In the genomic region with DNA sequence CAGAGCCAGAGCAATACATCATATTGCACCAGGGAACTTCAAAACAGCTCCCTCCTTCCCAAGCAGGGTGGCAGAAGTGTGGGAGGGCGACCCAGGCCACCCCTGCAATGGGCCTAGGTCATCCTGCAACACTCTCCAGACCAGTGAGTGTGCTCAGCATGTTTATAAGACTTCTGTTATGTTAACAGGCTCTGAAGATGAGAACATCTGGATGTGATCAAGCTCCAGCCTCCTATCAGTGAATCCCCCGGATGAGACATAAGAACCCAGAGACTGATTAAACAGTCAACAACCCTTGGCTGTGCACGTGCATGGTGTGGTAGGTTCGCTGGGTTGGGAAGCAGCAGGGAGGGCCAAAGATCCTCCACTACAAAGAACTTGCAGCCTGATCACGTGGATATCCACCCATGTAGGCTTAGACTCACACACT, we compare ENCODE assay signal across 17 cellular contexts.
DNase-seq lines count a peak whose midpoint lies in the region; ATAC-seq and TF ChIP-seq lines count a peak whose summit lies in the region.
"Had no signal": no experiment of that assay in that cellular context is flagged by ENCODE, and none has a peak within 500 bp of the region (broad histone marks: within the 10 kb centered on the region; RNA-seq: fewer than 3 reads in every experiment).

No MANE protein-coding gene starts in this region.

- peaks cover 3% of the 10 kb centered on the region; the same call in 1 of the 2 replicates for H3K27me3 Mint-ChIP-seq in HFFc6 (ENCODE audit: insufficient read depth)
- no peaks in the 10 kb centered on the region for H3K27me3 Mint-ChIP-seq in dendritic cell treated with granulocyte-macrophage colony-stimulating factor and Interleukin-4, amounts not matched to agents 40 ng/mL and 50 ng/mL, for 4 days
- H3K27me3 Mint-ChIP-seq in WTC11 (ENCODE audit: low read depth): no peaks in the 10 kb centered on the region; the same call in 1 of the 2 replicates
- H3K27me3 Mint-ChIP-seq: activated CD8-positive, alpha-beta T cell treated with anti-CD3 and anti-CD28 coated beads for 36 hours; IgD-negative memory B cell; stimulated activated naive CD8-positive, alpha-beta T cell treated with anti-CD3 and anti-CD28 coated beads, Interleukin-15, Interleukin-2, amounts not matched to agents 100 ng/mL and 50 ng/mL, for 24 hours had no signal

- H3K4me3 ChIP-seq in mesodermal cell (ENCODE audit: extremely low read depth, insufficient read depth, low read length, poor library complexity, severe bottlenecking): no peak overlapping the region
- H3K4me3 ChIP-seq in MG63: no peak overlapping the region
- H3K4me3 ChIP-seq: heart left ventricle, ovary had no signal

- H3K9me3 ChIP-seq in mesodermal cell (ENCODE audit: control insufficient read depth, low read length) (no peaks in the 10 kb centered on the region), MG63 (no peaks in the 10 kb centered on the region)
- H3K9me3 ChIP-seq: heart left ventricle, ovary had no signal

- DNase-seq in HFFc6 (peak; percentile 74), NAMALWA (ENCODE audit: low spot score) (no peak), WTC11 (ENCODE audit: low spot score) (no peak), MG63 (no peak)
- no peak for DNase-seq in activated naive CD4-positive, alpha-beta T cell treated with anti-CD3 and anti-CD28 coated beads, Interleukin-2, amount 50 U/mL, for 72 hours (ENCODE audit: low spot score in 2 of 2)
- DNase-seq: activated CD8-positive, alpha-beta T cell treated with anti-CD3 and anti-CD28 coated beads for 36 hours; cortex of kidney; DMS 273 treated with DMSO at 0.1 percent for 48 hours; heart left ventricle; NCI-H187; NK-92 treated with Interleukin-12 subunit alpha and Interleukin-12 subunit beta, amount 100 ng/mL, for 24 hours; stimulated activated CD4-positive, alpha-beta T cell treated with anti-CD3 and anti-CD28 coated beads, Interleukin-4, amount 100 ng/mL, for 24 hours had no signal

- peaks cover 72% of the 10 kb centered on the region for H3K4me1 Mint-ChIP-seq in HFFc6 (ENCODE audit: low read depth)
- H3K4me1 Mint-ChIP-seq in dendritic cell treated with granulocyte-macrophage colony-stimulating factor and Interleukin-4, amounts not matched to agents 40 ng/mL and 50 ng/mL, for 4 days (ENCODE audit: low read depth): peaks cover 89% of the 10 kb centered on the region
- peaks cover 58% of the 10 kb centered on the region for H3K4me1 Mint-ChIP-seq in WTC11

- H3K36me3 ChIP-seq in mesodermal cell (ENCODE audit: control insufficient read depth, insufficient read depth, low read length) (peaks cover 4% of the 10 kb centered on the region), MG63 (no peaks in the 10 kb centered on the region)
- H3K36me3 ChIP-seq: ovary had no signal

- no peaks in the 10 kb centered on the region for H3K9me3 Mint-ChIP-seq in HFFc6
- no peaks in the 10 kb centered on the region for H3K9me3 Mint-ChIP-seq in dendritic cell treated with granulocyte-macrophage colony-stimulating factor and Interleukin-4, amounts not matched to agents 40 ng/mL and 50 ng/mL, for 4 days
- H3K9me3 Mint-ChIP-seq in activated naive CD4-positive, alpha-beta T cell treated with anti-CD3 and anti-CD28 coated beads, Interleukin-2, amount 50 U/mL, for 72 hours: no peaks in the 10 kb centered on the region
- no peaks in the 10 kb centered on the region for H3K9me3 Mint-ChIP-seq in WTC11
- H3K9me3 Mint-ChIP-seq: activated CD8-positive, alpha-beta T cell treated with anti-CD3 and anti-CD28 coated beads for 36 hours; IgD-negative memory B cell; stimulated activated naive CD8-positive, alpha-beta T cell treated with anti-CD3 and anti-CD28 coated beads, Interleukin-15, Interleukin-2, amounts not matched to agents 100 ng/mL and 50 ng/mL, for 24 hours had no signal

- POLR2A ChIA-PET in WTC11 (lab: Charles Lee): interaction anchor here (0.7 to 4.3 kb wide), 4 partner anchors 62 to 376 kb away, joined by 4 to 33 read pairs (median 12); partner anchors contain the start of gene ABCA1

- CTCF ChIA-PET in WTC11 (lab: Charles Lee): interaction anchor here (0.6 to 2.8 kb wide), 8 partner anchors 35 to 380 kb away, joined by 3 to 54 read pairs (median 8); partner anchors contain the start of genes ABCA1 and SLC44A1

- H3K4me1 ChIP-seq in mesodermal cell (ENCODE audit: control insufficient read depth, insufficient read depth, low read length, poor library complexity, severe bottlenecking): peaks cover 30% of the 10 kb centered on the region

- H3K27ac Mint-ChIP-seq in HFFc6 (peak overlapping the region; percentile 85), WTC11 (no peak overlapping the region)
- H3K27ac Mint-ChIP-seq in dendritic cell treated with granulocyte-macrophage colony-stimulating factor and Interleukin-4, amounts not matched to agents 40 ng/mL and 50 ng/mL, for 4 days: peak overlapping the region; percentile 30
- no peak overlapping the region for H3K27ac Mint-ChIP-seq in activated naive CD4-positive, alpha-beta T cell treated with anti-CD3 and anti-CD28 coated beads, Interleukin-2, amount 50 U/mL, for 72 hours
- H3K27ac Mint-ChIP-seq: activated CD8-positive, alpha-beta T cell treated with anti-CD3 and anti-CD28 coated beads for 36 hours; IgD-negative memory B cell; stimulated activated naive CD8-positive, alpha-beta T cell treated with anti-CD3 and anti-CD28 coated beads, Interleukin-15, Interleukin-2, amounts not matched to agents 100 ng/mL and 50 ng/mL, for 24 hours had no signal

- peak overlapping the region; percentile 72 for H3K27ac ChIP-seq in mesodermal cell (ENCODE audit: low read depth, low read length, severe bottlenecking)
- H3K27ac ChIP-seq: ovary had no signal

- ATAC-seq in activated naive CD4-positive, alpha-beta T cell treated with anti-CD3 and anti-CD28 coated beads, Interleukin-2, amount 50 U/mL, for 72 hours: no peak
- ATAC-seq in WTC11: no peak
- ATAC-seq: activated CD8-positive, alpha-beta T cell treated with anti-CD3 and anti-CD28 coated beads for 36 hours; heart left ventricle had no signal

- H3K36me3 Mint-ChIP-seq in HFFc6 (ENCODE audit: low read depth): no peaks in the 10 kb centered on the region
- peaks cover 48% of the 10 kb centered on the region for H3K36me3 Mint-ChIP-seq in dendritic cell treated with granulocyte-macrophage colony-stimulating factor and Interleukin-4, amounts not matched to agents 40 ng/mL and 50 ng/mL, for 4 days (ENCODE audit: low read depth)
- H3K36me3 Mint-ChIP-seq in activated naive CD4-positive, alpha-beta T cell treated with anti-CD3 and anti-CD28 coated beads, Interleukin-2, amount 50 U/mL, for 72 hours: no peaks in the 10 kb centered on the region
- no peaks in the 10 kb centered on the region for H3K36me3 Mint-ChIP-seq in WTC11

- no peaks in the 10 kb centered on the region for H3K27me3 ChIP-seq in MG63
- H3K27me3 ChIP-seq: heart left ventricle, ovary had no signal

- TF ChIP-seq CTCF in HFFc6 (IDR thresholded peaks at IDR 0.05): no peak
- no peak for TF ChIP-seq CTCF in WTC11 (IDR thresholded peaks at IDR 0.05)

- 80 to 83% methylated on average over 1 to 2 of the region's 5 CpGs for WGBS in mesodermal cell (ENCODE audit: insufficient coverage in 2 of 2), 2 experiments

- intact Hi-C loops in dendritic cell treated with granulocyte-macrophage colony-stimulating factor and Interleukin-4, amounts not matched to agents 40 ng/mL and 50 ng/mL, for 4 days (cut with micrococcal nuclease): loop anchor here (5.0 to 10.0 kb wide), 4 partner anchors 63 to 190 kb away; partner anchors contain the start of gene ABCA1

- H3K4me3 Mint-ChIP-seq in HFFc6: peak overlapping the region; percentile 13; the same call in 1 of the 2 replicates
- no peak overlapping the region for H3K4me3 Mint-ChIP-seq in dendritic cell treated with granulocyte-macrophage colony-stimulating factor and Interleukin-4, amounts not matched to agents 40 ng/mL and 50 ng/mL, for 4 days
- no peak overlapping the region for H3K4me3 Mint-ChIP-seq in WTC11
- H3K4me3 Mint-ChIP-seq: activated CD8-positive, alpha-beta T cell treated with anti-CD3 and anti-CD28 coated beads for 36 hours; IgD-negative memory B cell; stimulated activated naive CD8-positive, alpha-beta T cell treated with anti-CD3 and anti-CD28 coated beads, Interleukin-15, Interleukin-2, amounts not matched to agents 100 ng/mL and 50 ng/mL, for 24 hours had no signal

TF ChIP-seq in WTC11, 78 proteins besides CTCF, POLR2A, EP300 and RAD21 (continues in another document):
- no peak for TF ChIP-seq TP53 (CRISPR knock-in tag; IDR thresholded peaks at IDR 0.05)
- no peak for TF ChIP-seq IRF1 (CRISPR knock-in tag; IDR thresholded peaks at IDR 0.05)
- no peak for TF ChIP-seq ZBTB21 (CRISPR knock-in tag; IDR thresholded peaks at IDR 0.05; ENCODE audit: borderline replicate concordance)
- TF ChIP-seq HMGA2 (CRISPR knock-in tag; IDR thresholded peaks at IDR 0.05): no peak
- no peak for TF ChIP-seq KAT7 (CRISPR knock-in tag; IDR thresholded peaks at IDR 0.05; ENCODE audit: borderline replicate concordance)
- TF ChIP-seq, protein P1, sequence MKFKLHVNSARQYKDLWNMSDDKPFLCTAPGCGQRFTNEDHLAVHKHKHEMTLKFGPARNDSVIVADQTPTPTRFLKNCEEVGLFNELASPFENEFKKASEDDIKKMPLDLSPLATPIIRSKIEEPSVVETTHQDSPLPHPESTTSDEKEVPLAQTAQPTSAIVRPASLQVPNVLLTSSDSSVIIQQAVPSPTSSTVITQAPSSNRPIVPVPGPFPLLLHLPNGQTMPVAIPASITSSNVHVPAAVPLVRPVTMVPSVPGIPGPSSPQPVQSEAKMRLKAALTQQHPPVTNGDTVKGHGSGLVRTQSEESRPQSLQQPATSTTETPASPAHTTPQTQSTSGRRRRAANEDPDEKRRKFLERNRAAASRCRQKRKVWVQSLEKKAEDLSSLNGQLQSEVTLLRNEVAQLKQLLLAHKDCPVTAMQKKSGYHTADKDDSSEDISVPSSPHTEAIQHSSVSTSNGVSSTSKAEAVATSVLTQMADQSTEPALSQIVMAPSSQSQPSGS (CRISPR knock-in tag; IDR thresholded peaks at IDR 0.05; ENCODE audit: borderline replicate concordance, low read depth): no peak
- TF ChIP-seq FOXP1 (CRISPR knock-in tag; IDR thresholded peaks at IDR 0.05; ENCODE audit: borderline replicate concordance): no peak
- no peak for TF ChIP-seq TEAD1 (CRISPR knock-in tag; IDR thresholded peaks at IDR 0.05)

Comparison
In these comparisons a context has a peak if more than half of its experiments do, and no peak if none do; other contexts are left out.
1. H3K27ac Mint-ChIP-seq: peak in HFFc6 (single experiment) and dendritic cell treated with granulocyte-macrophage colony-stimulating factor and Interleukin-4, amounts not matched to agents 40 ng/mL and 50 ng/mL, for 4 days (single experiment); none in activated naive CD4-positive, alpha-beta T cell treated with anti-CD3 and anti-CD28 coated beads, Interleukin-2, amount 50 U/mL, for 72 hours (0 of 2) and WTC11 (single experiment).